In genomic region chr1:182588460-182589396, GRCh38 we compare ENCODE assay signal across 8 cellular contexts. TPM values are rescaled to one million over a fixed set of nuclear protein-coding genes. Genes with fewer than 3 reads are reported as not detected.
DNase-seq lines count a peak whose midpoint lies in the region; ATAC-seq and TF ChIP-seq lines count a peak whose summit lies in the region.

RNASEL (minus strand) TSS chr1:182589256; CDS start chr1:182586806, 2,450 bp downstream.

- peak; percentile 54 for TF ChIP-seq POLR2A in HCT116 (IDR thresholded peaks at IDR 0.05; ENCODE audit: borderline replicate concordance, extremely low read depth, insufficient read depth, insufficient read length)

- H3K79me2 ChIP-seq in HCT116 (ENCODE audit: insufficient read depth, low read length) = no peaks in the 10 kb centered on the region

- H3K36me3 Mint-ChIP-seq in activated CD4-positive, alpha-beta T cell treated with anti-CD3 and anti-CD28 coated beads for 36 hours (ENCODE audit: low read depth) = peaks cover 7% of the 10 kb centered on the region

- intact Hi-C loops in HCT116 (cut with micrococcal nuclease) (no loop called here), left lung (cut with DNase I) (no loop called here)
- intact Hi-C loops in activated CD4-positive, alpha-beta T cell treated with anti-CD3 and anti-CD28 coated beads for 36 hours (cut with DNase I, micrococcal nuclease) = loop anchor here in 1 of 2 experiments (1.0 to 2.0 kb wide), 2 partner anchors 200 to 251 kb away; partner anchors contain the start of genes DHX9 and NPL

- H3K4me2 ChIP-seq in HCT116 (ENCODE audit: low read length) = peak within 1 kb of the TSS; percentile 82

- DNase-seq in DMS 273 (lab: John Stamatoyannopoulos, UW; ENCODE audit: unreplicated experiment) (peak; percentile 42), DMS 273 treated with DMSO at 0.1 percent for 48 hours (lab: John Stamatoyannopoulos, UW) (no peak), HCT116 (ENCODE audit: low read depth, low spot score) (peak; percentile 35), NAMALWA (ENCODE audit: low spot score) (peak; percentile 88), dermis blood vessel endothelial cell (peak; percentile 60), left lung (peak; percentile 85 to 94)
- peak; percentile 74 for DNase-seq in activated CD4-positive, alpha-beta T cell treated with anti-CD3 and anti-CD28 coated beads for 36 hours
- peak; percentile 62 for DNase-seq in stimulated activated CD4-positive, alpha-beta T cell treated with anti-CD3 and anti-CD28 coated beads, Interleukin-4, amount 100 ng/mL, for 1 hour

- POLR2A ChIA-PET in HCT116 (lab: Charles Lee) = interaction anchor here (0.5 to 1.7 kb wide), 4 partner anchors 10 to 1566 kb away, joined by 3 to 5 read pairs (median 4); no protein-coding TSS in a partner anchor
- POLR2A ChIA-PET in activated CD4-positive, alpha-beta T cell treated with anti-CD3 and anti-CD28 coated beads for 36 hours (lab: Charles Lee) = interaction anchor here (0.7 to 1.4 kb wide), 2 partner anchors 10 to 113 kb away, joined by 4 read pairs; no protein-coding TSS in a partner anchor

- H3K27ac ChIP-seq in HCT116 (ENCODE audit: low read depth, low read length) (peak within 1 kb of the TSS; percentile 65), left lung (peak within 1 kb of the TSS; percentile 96 to 99)

- H3K4me1 Mint-ChIP-seq in activated CD4-positive, alpha-beta T cell treated with anti-CD3 and anti-CD28 coated beads for 36 hours = peaks cover 45% of the 10 kb centered on the region

- H3K27ac Mint-ChIP-seq in activated CD4-positive, alpha-beta T cell treated with anti-CD3 and anti-CD28 coated beads for 36 hours = peak within 1 kb of the TSS; percentile 99

- H3K4me1 ChIP-seq in HCT116 (ENCODE audit: control insufficient read depth in 1 of 2, insufficient read depth in 2 of 2, low read length in 2 of 2) = peaks cover 0 to 13% of the 10 kb centered on the region in 2 experiments; a peak in 2 of 4 replicates
- peaks cover 0 to 47% of the 10 kb centered on the region in 2 donors for H3K4me1 ChIP-seq in left lung

- H3K9ac ChIP-seq in HCT116 (ENCODE audit: low read length) = peak within 1 kb of the TSS; percentile 62

- BruUV-seq in HCT116 (replicated peaks; lab: Mats Ljungman, UMichigan) = TSS peak; percentile 81

- RAD21 ChIA-PET in HCT116 (lab: Charles Lee; ENCODE audit: low non-redundant PET in 1 of 2, low total read pairs in 2 of 2, uncharacterized antibody in 2 of 2, unreplicated experiment in 2 of 2) = interaction anchor here in 1 of 2 experiments (0.8 kb wide), 1 partner anchor 194 kb away, joined by 3 read pairs; no protein-coding TSS in a partner anchor

- H3K9me2 ChIP-seq in HCT116 (ENCODE audit: insufficient read depth) = no peaks in the 10 kb centered on the region

- H3K27me3 ChIP-seq in HCT116 (ENCODE audit: insufficient read depth, low read length) (no peaks in the 10 kb centered on the region), left lung (no peaks in the 10 kb centered on the region)

- H3K4me3 Mint-ChIP-seq in activated CD4-positive, alpha-beta T cell treated with anti-CD3 and anti-CD28 coated beads for 36 hours = peak within 1 kb of the TSS; percentile 89

- H3K9me3 ChIP-seq in HCT116 (ENCODE audit: control insufficient read depth in 1 of 2, insufficient read depth in 1 of 2, low read depth in 1 of 2, low read length in 2 of 2) = no peaks in the 10 kb centered on the region
- no peaks in the 10 kb centered on the region for H3K9me3 ChIP-seq in left lung

- H3K27me3 Mint-ChIP-seq in activated CD4-positive, alpha-beta T cell treated with anti-CD3 and anti-CD28 coated beads for 36 hours = no peaks in the 10 kb centered on the region

- peak within 1 kb of the TSS; percentile 91 for H2AFZ ChIP-seq in HCT116 (ENCODE audit: low read depth, low read length, poor library complexity, severe bottlenecking)

- CTCF ChIA-PET in HCT116 (lab: Charles Lee) = interaction anchor here (1.2 to 1.8 kb wide), 4 partner anchors 104 to 198 kb away, joined by 4 to 7 read pairs (median 6); no protein-coding TSS in a partner anchor
- CTCF ChIA-PET in activated CD4-positive, alpha-beta T cell treated with anti-CD3 and anti-CD28 coated beads for 36 hours (lab: Charles Lee) = interaction anchor here (0.7 to 23.5 kb wide), 12 partner anchors 9 to 503 kb away, joined by 3 to 772 read pairs (median 3); partner anchors contain the start of gene NPL

- peaks cover 2% of the 10 kb centered on the region for H3K9me3 Mint-ChIP-seq in activated CD4-positive, alpha-beta T cell treated with anti-CD3 and anti-CD28 coated beads for 36 hours (ENCODE audit: low read depth)

- no peak for TF ChIP-seq RAD21 in HCT116 (IDR thresholded peaks at IDR 0.05; ENCODE audit: low read depth)

- peak; percentile 99 for ATAC-seq in HCT116
- ATAC-seq in activated CD4-positive, alpha-beta T cell treated with anti-CD3 and anti-CD28 coated beads for 36 hours = peak; percentile 92
- peak; percentile 98 for ATAC-seq in left lung

- TF ChIP-seq CTCF in HCT116 (IDR thresholded peaks at IDR 0.05 in 2 of 3, conservative IDR thresholded peaks at IDR 0.05 in 1 of 3; ENCODE audit: borderline replicate concordance in 1 of 3, insufficient read depth in 1 of 3, low read depth in 2 of 3, low read length in 2 of 3) (no peak), left lung (IDR thresholded peaks at IDR 0.05) (no peak)

- H4K20me1 ChIP-seq in HCT116 (ENCODE audit: insufficient read depth) = no peaks in the 10 kb centered on the region

- H3K4me3 ChIP-seq in HCT116 (replicated peaks in 1 of 2; ENCODE audit: low read depth in 1 of 2, low read length in 2 of 2) (peak within 1 kb of the TSS; percentile 63 to 69), left lung (peak within 1 kb of the TSS; percentile 65 to 67)

- H3K36me3 ChIP-seq in HCT116 (ENCODE audit: control insufficient read depth in 1 of 2, insufficient read depth in 2 of 2, low read length in 2 of 2) = no peaks in the 10 kb centered on the region
- H3K36me3 ChIP-seq in left lung = no peaks in the 10 kb centered on the region

TF ChIP-seq in HCT116, 20 proteins besides CTCF, POLR2A, EP300 and RAD21:
- TF ChIP-seq POLR2AphosphoS5 (IDR thresholded peaks at IDR 0.05; ENCODE audit: low read depth, low read length) (peak; percentile 87), JUND (IDR thresholded peaks at IDR 0.05) (0 out of 2 replicates have a peak, but pooled peaks have one; percentile 29), FOSL1 (IDR thresholded peaks at IDR 0.05; ENCODE audit: low read depth) (no peak), ELF1 (IDR thresholded peaks at IDR 0.05; ENCODE audit: borderline replicate concordance, low read depth) (peak; percentile 28; the same call in 1 of the 2 replicates)

RNA-seq across cellular contexts. Expression of gene RNASEL, which starts in this region (rescaled TPM):
- total RNA-seq in HCT116 (2021; ENCODE audit: unreplicated experiment) (2.9 TPM), dermis blood vessel endothelial cell (2.9 and 3.1 TPM in 2 replicates), left lung (10 to 100 TPM; 13.5 to 13.6 TPM)
- polyA plus RNA-seq in HCT116 (2012) = 1.6 and 2.0 TPM in 2 replicates
- 1 to 10 TPM; 3.7 to 4.0 TPM for total RNA-seq in activated CD4-positive, alpha-beta T cell treated with anti-CD3 and anti-CD28 coated beads for 36 hours
